Comparison of ENCODE assay signal across 15 cellular contexts in genomic region chr11:55261855-55262254, GRCh38. TPM values are rescaled to one million over a fixed set of nuclear protein-coding genes. Genes with fewer than 3 reads are reported as not detected.
"Had no signal": no experiment of that assay in that cellular context is flagged by ENCODE, and none has a peak within 500 bp of the region (broad histone marks: within the 10 kb centered on the region; RNA-seq: fewer than 3 reads in every experiment).

Gene TRIM48 (plus strand): TSS chr11:55262155. CDS start chr11:55262268, 113 bp downstream.

RNA-seq across cellular contexts. Expression of gene TRIM48, which starts in this region (rescaled TPM):
- total RNA-seq: stomach, subcutaneous adipose tissue, suprapubic skin, temporal lobe, testis, thoracic aorta, thyroid gland, tibial nerve, transverse colon, upper lobe of left lung, upper lobe of right lung, ureter, urinary bladder, uterus, vagina had no signal
- polyA plus RNA-seq: stomach, urinary bladder had no signal
